Comparison of ENCODE assay signal across 8 cellular contexts in the genomic region with DNA sequence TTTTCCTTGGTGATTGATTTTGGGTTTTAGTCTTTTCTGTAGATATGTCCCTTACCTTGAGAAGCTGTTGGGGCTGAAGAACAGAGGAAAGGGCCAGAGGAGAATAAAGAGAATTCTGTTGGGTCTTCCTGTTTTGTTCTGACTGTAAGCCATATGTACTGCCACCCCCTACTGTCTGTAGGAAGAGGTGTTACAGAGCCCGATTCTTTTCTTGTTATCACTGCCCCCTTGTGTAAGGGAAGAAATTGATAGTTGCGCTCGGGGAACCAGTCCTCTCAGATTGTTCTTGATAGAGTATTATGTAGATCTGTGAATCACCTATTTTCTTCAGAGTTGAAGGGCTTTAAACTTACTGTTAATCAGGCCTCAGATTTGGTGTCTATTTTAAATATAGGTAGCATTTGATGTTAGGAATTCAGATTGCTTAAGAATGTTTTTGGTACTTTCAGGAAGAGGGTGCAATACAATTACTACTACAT.
DNase-seq lines count a peak whose midpoint lies in the region; ATAC-seq and TF ChIP-seq lines count a peak whose summit lies in the region.

No MANE protein-coding gene starts in this region.

- ATAC-seq in HG02759 (IDR thresholded peaks at IDR 0.05; ENCODE audit: unreplicated experiment): peak; percentile 50

- peak; percentile 91 for TF ChIP-seq CTCF in brain microvascular endothelial cell (IDR thresholded peaks at IDR 0.05; ENCODE audit: low read depth, low read length, missing control alignments)

- in situ Hi-C loops in brain microvascular endothelial cell (cut with HindIII; ENCODE audit: low pct_ligation_motif_present, low sequenced_read_pairs): no loop called here

- no peaks in the 10 kb centered on the region for H3K36me3 ChIP-seq in brain microvascular endothelial cell (replicated peaks)

- no peaks in the 10 kb centered on the region for H3K27me3 ChIP-seq in brain microvascular endothelial cell (replicated peaks)

- H3K27ac ChIP-seq in brain microvascular endothelial cell: peak overlapping the region; percentile 89

- H3K4me3 ChIP-seq in brain microvascular endothelial cell (ENCODE audit: low read depth, low read length): peak overlapping the region; percentile 41

- DNase-seq in activated CD8-positive, alpha-beta memory T cell treated with anti-CD3 and anti-CD28 coated beads for 4 hours (ENCODE audit: low read depth in 2 of 2): peak; percentile 9 to 27
- no peak for DNase-seq in activated CD8-positive, alpha-beta memory T cell treated with anti-CD3 and anti-CD28 coated beads for 24 hours
- DNase-seq in NCI-H146 (lab: John Stamatoyannopoulos, UW) (peak; percentile 77), SW480 (ENCODE audit: low spot score) (peak; percentile 94), brain microvascular endothelial cell (peak; percentile 87), iris pigment epithelial cell (ENCODE audit: low read depth) (peak; percentile 95)
- DNase-seq in stimulated activated CD4-positive, alpha-beta T cell treated with anti-CD3 and anti-CD28 coated beads, Interleukin-1b, Interleukin-23, amount 100 ng/mL, for 1 hour (ENCODE audit: low read depth in 2 of 2): peak; percentile 8 to 16
